ENCODE assay signal across 8 cellular contexts in genomic region chr19:5827342-5827890, GRCh38. TPM values are rescaled to one million over a fixed set of nuclear protein-coding genes. Genes with fewer than 3 reads are reported as not detected.
DNase-seq lines count a peak whose midpoint lies in the region; ATAC-seq and TF ChIP-seq lines count a peak whose summit lies in the region.

No MANE protein-coding gene starts in this region.

- no peaks in the 10 kb centered on the region for H3K9me3 Mint-ChIP-seq in activated naive CD4-positive, alpha-beta T cell treated with anti-CD3 and anti-CD28 coated beads for 36 hours

- peaks cover 9% of the 10 kb centered on the region for H3K4me1 Mint-ChIP-seq in activated naive CD4-positive, alpha-beta T cell treated with anti-CD3 and anti-CD28 coated beads for 36 hours (ENCODE audit: low read depth)

- TF ChIP-seq CTCF in ascending aorta (IDR thresholded peaks at IDR 0.05) (no peak), lower leg skin (IDR thresholded peaks at IDR 0.05) (no peak), testis (IDR thresholded peaks at IDR 0.05) (no peak)

- peak overlapping the region; percentile 54 for H3K27ac Mint-ChIP-seq in activated naive CD4-positive, alpha-beta T cell treated with anti-CD3 and anti-CD28 coated beads for 36 hours

- intact Hi-C loops in activated naive CD4-positive, alpha-beta T cell treated with anti-CD3 and anti-CD28 coated beads for 36 hours (cut with micrococcal nuclease) = loop anchor here (5.0 kb wide), 2 partner anchors 125 to 945 kb away; partner anchors contain the start of gene VAV1
- intact Hi-C loops in ascending aorta (cut with DNase I) (no loop called here), lower leg skin (cut with DNase I; ENCODE audit: low total_unique reads) (no loop called here), testis (cut with DNase I; ENCODE audit: low total_unique reads) (no loop called here)

- ATAC-seq in GM18873 (IDR thresholded peaks at IDR 0.05; ENCODE audit: low FRiP score, unreplicated experiment) = no peak

- 14 to 25% methylated on average over 23 to 36 of the region's 37 CpGs for WGBS in lower leg skin, 2 donors
- 16 to 20% methylated on average over 12 to 18 of the region's 37 CpGs for WGBS in testis, 2 donors

- peak overlapping the region; percentile 99 for H3K4me3 Mint-ChIP-seq in activated naive CD4-positive, alpha-beta T cell treated with anti-CD3 and anti-CD28 coated beads for 36 hours

- H3K27me3 ChIP-seq in ascending aorta (peaks cover 10% of the 10 kb centered on the region), testis (no peaks in the 10 kb centered on the region)

- H3K9me3 ChIP-seq in ascending aorta (no peaks in the 10 kb centered on the region), testis (no peaks in the 10 kb centered on the region)

- H3K27me3 Mint-ChIP-seq in activated naive CD4-positive, alpha-beta T cell treated with anti-CD3 and anti-CD28 coated beads for 36 hours (ENCODE audit: low read depth) = no peaks in the 10 kb centered on the region

- peaks cover 0 to 5% of the 10 kb centered on the region in 2 donors for H3K4me1 ChIP-seq in ascending aorta
- peaks cover 3% of the 10 kb centered on the region for H3K4me1 ChIP-seq in testis

- H3K36me3 Mint-ChIP-seq in activated naive CD4-positive, alpha-beta T cell treated with anti-CD3 and anti-CD28 coated beads for 36 hours (ENCODE audit: low read depth) = no peaks in the 10 kb centered on the region

- no peak for DNase-seq in activated naive CD4-positive, alpha-beta T cell treated with anti-CD3 and anti-CD28 coated beads for 36 hours
- no peak for DNase-seq in activated naive CD4-positive, alpha-beta T cell treated with anti-CD3 and anti-CD28 coated beads, Interleukin-2, amount 50 U/mL, for 16 hours
- DNase-seq in ascending aorta (ENCODE audit: low spot score in 2 of 2) = no peak
- no peak for DNase-seq in lower leg skin (ENCODE audit: low spot score in 2 of 2)
- DNase-seq in testis = no peak
- no peak for DNase-seq in OCI-M1 (lab: John Stamatoyannopoulos, UW)
- no peak for DNase-seq in midbrain (lab: John Stamatoyannopoulos, UW)

- no peak for TF ChIP-seq POLR2A in lower leg skin (IDR thresholded peaks at IDR 0.05)
- no peak for TF ChIP-seq POLR2A in testis (IDR thresholded peaks at IDR 0.05)

- CTCF ChIA-PET in activated naive CD4-positive, alpha-beta T cell treated with anti-CD3 and anti-CD28 coated beads for 36 hours (lab: Charles Lee) = interaction anchor here (0.6 to 3.5 kb wide), 5 partner anchors 9 to 141 kb away, joined by 3 to 32 read pairs (median 7); partner anchors contain the start of gene NRTN

- no peak overlapping the region for H3K27ac ChIP-seq in ascending aorta
- H3K27ac ChIP-seq in testis = no peak overlapping the region

- H3K4me3 ChIP-seq in ascending aorta = peak overlapping the region; percentile 54 to 61
- peak overlapping the region; percentile 36 for H3K4me3 ChIP-seq in lower leg skin (ENCODE audit: low read depth, poor library complexity, severe bottlenecking)
- H3K4me3 ChIP-seq in testis = peak overlapping the region; percentile 39 to 48

- H3K36me3 ChIP-seq in ascending aorta (no peaks in the 10 kb centered on the region), testis (ENCODE audit: low read depth, missing control alignments) (no peaks in the 10 kb centered on the region)

RNA-seq across cellular contexts. Expression of gene FUT6, which starts 12.1 kb away (rescaled TPM):
- not detected for total RNA-seq in activated naive CD4-positive, alpha-beta T cell treated with anti-CD3 and anti-CD28 coated beads for 36 hours
- total RNA-seq in ascending aorta (not detected), lower leg skin (under 1 TPM in 2 of 4 donors, not detected in 2; 0.23 to 0.29 TPM), testis (under 1 TPM; 0.19 to 0.39 TPM)
- 0.84 TPM for polyA plus RNA-seq in testis (ENCODE audit: insufficient read depth, low read depth, low replicate concordance)

RNA-seq across cellular contexts. Expression of gene NRTN, which starts 22.5 kb away (rescaled TPM):
- under 1 TPM; 0.38 to 0.42 TPM for total RNA-seq in activated naive CD4-positive, alpha-beta T cell treated with anti-CD3 and anti-CD28 coated beads for 36 hours
- 0.85 TPM for total RNA-seq in ascending aorta
- total RNA-seq in lower leg skin = 1 to 10 TPM; 6.5 to 7.9 (median 7.2) TPM
- total RNA-seq in testis = 10 to 100 TPM in 1 of 2 donors, 1 to 10 TPM in 1; 6.5 to 13.5 TPM
- 1.7 TPM for polyA plus RNA-seq in testis (ENCODE audit: insufficient read depth, low read depth, low replicate concordance)

RNA-seq across cellular contexts. Expression of gene FUT3, which starts 23.8 kb away (rescaled TPM):
- total RNA-seq in activated naive CD4-positive, alpha-beta T cell treated with anti-CD3 and anti-CD28 coated beads for 36 hours = not detected
- total RNA-seq in ascending aorta (not detected), lower leg skin (1 to 10 TPM in 3 of 4 donors, under 1 TPM in 1; 0.76 to 3.8 (median 1.9) TPM), testis (1 to 10 TPM; 1.1 to 4.4 TPM)
- 3.5 TPM for polyA plus RNA-seq in testis (ENCODE audit: insufficient read depth, low read depth, low replicate concordance)

RNA-seq across cellular contexts. Expression of gene DUS3L, which starts 36.5 kb away (rescaled TPM):
- total RNA-seq in activated naive CD4-positive, alpha-beta T cell treated with anti-CD3 and anti-CD28 coated beads for 36 hours = 10 to 100 TPM; 43.1 to 45.2 TPM
- 13.1 TPM for total RNA-seq in ascending aorta
- 100 to 1,000 TPM in 1 of 4 donors, 10 to 100 TPM in 3; 36.0 to 107 (median 67.4) TPM for total RNA-seq in lower leg skin
- total RNA-seq in testis = 100 to 1,000 TPM in 1 of 2 donors, 10 to 100 TPM in 1; 92.2 to 114 TPM
- 75.6 TPM for polyA plus RNA-seq in testis (ENCODE audit: insufficient read depth, low read depth, low replicate concordance)

RNA-seq across cellular contexts. Expression of gene PRR22, which starts 42.9 kb away (rescaled TPM):
- 1 to 10 TPM; 1.1 to 1.5 TPM for total RNA-seq in activated naive CD4-positive, alpha-beta T cell treated with anti-CD3 and anti-CD28 coated beads for 36 hours
- total RNA-seq in ascending aorta = 3.5 TPM
- 1 to 10 TPM in 1 of 4 donors, under 1 TPM in 3; 0.25 to 1.2 (median 0.62) TPM for total RNA-seq in lower leg skin
- 10 to 100 TPM; 24.0 to 35.0 TPM for total RNA-seq in testis
- polyA plus RNA-seq in testis (ENCODE audit: insufficient read depth, low read depth, low replicate concordance) = 54.9 TPM
